In genomic region chr11:3408722-3409121, GRCh38 we compare ENCODE assay signal across 8 cellular contexts. TPM values are rescaled to one million over a fixed set of nuclear protein-coding genes. Genes with fewer than 3 reads are reported as not detected.
DNase-seq lines count a peak whose midpoint lies in the region; ATAC-seq and TF ChIP-seq lines count a peak whose summit lies in the region.
"Not testable (repeated sequence)": the region's sequence is repeated elsewhere in the genome, so short reads cannot be mapped to it uniquely, and the experiment has no call there.

No MANE protein-coding gene starts in this region.

- CTCF ChIA-PET in CD8-positive, alpha-beta T cell (lab: Charles Lee): interaction anchor here (0.6 to 4.3 kb wide), 12 partner anchors 15 to 295 kb away, joined by 3 to 50 read pairs (median 7); partner anchors contain the start of gene ZNF195

- H3K27ac ChIP-seq in CD8-positive, alpha-beta T cell (ENCODE audit: low read depth, low read length); cardiac muscle cell; neutrophil: not testable (repeated sequence)

- not testable (repeated sequence) for H3K4me1 ChIP-seq in CD8-positive, alpha-beta T cell (ENCODE audit: insufficient read depth, low read length); cardiac muscle cell (ENCODE audit: low read depth); neutrophil (ENCODE audit: control insufficient read depth in 1 of 2, insufficient read depth in 1 of 2, low read depth in 1 of 2, low read length in 1 of 2)

- not testable (repeated sequence) for H3K4me3 Mint-ChIP-seq in CD8-positive, alpha-beta T cell

- H3K27ac Mint-ChIP-seq in CD8-positive, alpha-beta T cell: not testable (repeated sequence)

- DNase-seq in CD8-positive, alpha-beta T cell: peak; percentile 59 to 85 (median 68)
- DNase-seq in HuH-7 (ENCODE audit: low spot score): peak; percentile 71
- DNase-seq in NCI-H774 (lab: John Stamatoyannopoulos, UW): peak; percentile 54
- peak; percentile 57 to 70 for DNase-seq in activated CD4-positive, alpha-beta T cell treated with anti-CD3 and anti-CD28 coated beads for 24 hours (ENCODE audit: low read depth in 2 of 2)
- peak; percentile 51 for DNase-seq in astrocyte of the spinal cord (ENCODE audit: low read depth, low spot score)
- DNase-seq in cardiac muscle cell (ENCODE audit: low read depth in 1 of 2, low spot score in 1 of 2): peak; percentile 68 to 70
- DNase-seq in stimulated activated CD8-positive, alpha-beta memory T cell treated with anti-CD3 and anti-CD28 coated beads, Interleukin-7, amount 100 ng/mL, for 1 hour (ENCODE audit: low read depth in 2 of 2): peak; percentile 51 to 66

- H3K9me3 Mint-ChIP-seq in CD8-positive, alpha-beta T cell: not testable (repeated sequence)

- intact Hi-C loops in CD8-positive, alpha-beta T cell (cut with DNase I, micrococcal nuclease): loop anchor here (2.0 to 10.0 kb wide), 4 partner anchors 64 to 876 kb away; no protein-coding TSS in a partner anchor

- not testable (repeated sequence) for H3K36me3 Mint-ChIP-seq in CD8-positive, alpha-beta T cell

- H3K27me3 ChIP-seq in CD8-positive, alpha-beta T cell (ENCODE audit: insufficient read depth, low read length); cardiac muscle cell; neutrophil: not testable (repeated sequence)

- H3K27me3 Mint-ChIP-seq in CD8-positive, alpha-beta T cell (ENCODE audit: low read depth): not testable (repeated sequence)

- not testable (repeated sequence) for H3K4me3 ChIP-seq in CD8-positive, alpha-beta T cell (ENCODE audit: low read depth, low read length); astrocyte of the spinal cord (ENCODE audit: low read depth, low read length); cardiac muscle cell; neutrophil (ENCODE audit: low read depth in 1 of 2, low read length in 1 of 2)

- POLR2A ChIA-PET in CD8-positive, alpha-beta T cell (lab: Charles Lee): not testable (repeated sequence)

- H3K4me1 Mint-ChIP-seq in CD8-positive, alpha-beta T cell (ENCODE audit: low read depth): not testable (repeated sequence)

- ATAC-seq in CD8-positive, alpha-beta T cell: not testable (repeated sequence)

- not testable (repeated sequence) for H3K36me3 ChIP-seq in CD8-positive, alpha-beta T cell (ENCODE audit: insufficient read depth, low read length); cardiac muscle cell; neutrophil

- in situ Hi-C loops in astrocyte of the spinal cord (cut with HindIII; ENCODE audit: low sequenced_read_pairs): not testable (repeated sequence)

- H3K9me3 ChIP-seq in CD8-positive, alpha-beta T cell (ENCODE audit: low read length); cardiac muscle cell (ENCODE audit: low read depth); neutrophil: not testable (repeated sequence)

- peak; percentile 80 for TF ChIP-seq CTCF in CD8-positive, alpha-beta T cell (IDR thresholded peaks at IDR 0.05)
- TF ChIP-seq CTCF in astrocyte of the spinal cord (IDR thresholded peaks at IDR 0.05; ENCODE audit: low read depth, low read length) (peak; percentile 66), cardiac muscle cell (IDR thresholded peaks at IDR 0.05; ENCODE audit: low read depth, low read length) (peak; percentile 69), neutrophil (IDR thresholded peaks at IDR 0.05) (peak; percentile 49)

RNA-seq across cellular contexts. Expression of gene ZNF195, which starts 29.8 kb away (rescaled TPM):
- 10 to 100 TPM; 25.5 to 29.1 TPM for total RNA-seq in CD8-positive, alpha-beta T cell
- total RNA-seq in cardiac muscle cell: 20.2 and 35.5 TPM in 2 replicates
- 35.1 TPM in 2 replicates for polyA plus RNA-seq in cardiac muscle cell
